ENCODE assay signal across 1 cellular context in genomic region chr6:26537846-26538571, GRCh38.
TF ChIP-seq lines count a peak whose summit lies in the region.

Gene HMGN4, plus strand, starts transcription at chr6:26538366. Its CDS starts 6,841 bp downstream, at chr6:26545207.

TF ChIP-seq in HEK293, 187 proteins besides CTCF, POLR2A, EP300 and RAD21 (continued from another document and continues in another):
- TF ChIP-seq KLF17 (tag by site-specific recombination; IDR thresholded peaks at IDR 0.05) (peak; percentile 68; the same call in 1 of the 2 replicates), ZBTB48 (tag by site-specific recombination; IDR thresholded peaks at IDR 0.05) (peak; percentile 92), ZNF121 (tag by site-specific recombination; IDR thresholded peaks at IDR 0.05) (no peak), ZNF624 (tag by site-specific recombination; IDR thresholded peaks at IDR 0.05) (0 out of 2 replicates have a peak, but pooled peaks have one; percentile 70), ZNF501 (tag by site-specific recombination; IDR thresholded peaks at IDR 0.05) (0 out of 2 replicates have a peak, but pooled peaks have one; percentile 10), ZNF555 (tag by site-specific recombination; conservative IDR thresholded peaks at IDR 0.05) (no peak), ZNF701 (tag by site-specific recombination; IDR thresholded peaks at IDR 0.05) (no peak), ZNF202 (tag by site-specific recombination; IDR thresholded peaks at IDR 0.05; ENCODE audit: borderline replicate concordance) (no peak), ZBTB8A (tag by site-specific recombination; IDR thresholded peaks at IDR 0.05) (peak; percentile 60), ZNF248 (tag by site-specific recombination; IDR thresholded peaks at IDR 0.05) (no peak), ZNF654 (tag by site-specific recombination; IDR thresholded peaks at IDR 0.05; ENCODE audit: low read depth) (no peak), ZNF747 (tag by site-specific recombination; IDR thresholded peaks at IDR 0.05) (no peak), YY2 (tag by site-specific recombination; IDR thresholded peaks at IDR 0.05) (no peak), ZNF26 (tag by site-specific recombination; IDR thresholded peaks at IDR 0.05) (no peak), MZF1 (tag by site-specific recombination; IDR thresholded peaks at IDR 0.05; ENCODE audit: borderline replicate concordance) (no peak), GLIS1 (tag by site-specific recombination; IDR thresholded peaks at IDR 0.05) (no peak), ZNF174 (tag by site-specific recombination; IDR thresholded peaks at IDR 0.05) (no peak), SETDB1 (IDR thresholded peaks at IDR 0.05; ENCODE audit: insufficient read length, low read length) (no peak), HIC1 (tag by site-specific recombination; IDR thresholded peaks at IDR 0.05) (no peak), ZNF704 (tag by site-specific recombination; IDR thresholded peaks at IDR 0.05) (no peak), ZXDB (tag by site-specific recombination; IDR thresholded peaks at IDR 0.05) (peak; percentile 28), ZSCAN4 (tag by site-specific recombination; IDR thresholded peaks at IDR 0.05) (peak; percentile 33), ZNF621 (tag by site-specific recombination; IDR thresholded peaks at IDR 0.05) (no peak), ZNF140 (tag by site-specific recombination; IDR thresholded peaks at IDR 0.05) (no peak), ZNF791 (tag by site-specific recombination; IDR thresholded peaks at IDR 0.05) (no peak), ZNF623 (tag by site-specific recombination; IDR thresholded peaks at IDR 0.05) (no peak), ZNF324 (tag by site-specific recombination; IDR thresholded peaks at IDR 0.05) (peak; percentile 79), SALL2 (tag by site-specific recombination; IDR thresholded peaks at IDR 0.05; ENCODE audit: borderline replicate concordance) (no peak), ZNF426 (tag by site-specific recombination; IDR thresholded peaks at IDR 0.05) (no peak; the same call in 1 of the 2 replicates), ZSCAN30 (tag by site-specific recombination; IDR thresholded peaks at IDR 0.05) (no peak), ZIC2 (tag by site-specific recombination; IDR thresholded peaks at IDR 0.05) (0 out of 2 replicates have a peak, but pooled peaks have one; percentile 12), ZNF138 (tag by site-specific recombination; IDR thresholded peaks at IDR 0.05; ENCODE audit: borderline replicate concordance) (no peak), ZNF221 (tag by site-specific recombination; IDR thresholded peaks at IDR 0.05; ENCODE audit: borderline replicate concordance) (peak; percentile 14; the same call in 1 of the 2 replicates), ZNF529 (tag by site-specific recombination; IDR thresholded peaks at IDR 0.05; ENCODE audit: insufficient replicate concordance) (no peak), ZNF692 (tag by site-specific recombination; IDR thresholded peaks at IDR 0.05) (no peak; the same call in 1 of the 2 replicates), OVOL3 (tag by site-specific recombination; IDR thresholded peaks at IDR 0.05) (peak; percentile 64; the same call in 1 of the 2 replicates), ZNF645 (tag by site-specific recombination; IDR thresholded peaks at IDR 0.05) (no peak), ELK4 (IDR thresholded peaks at IDR 0.05; ENCODE audit: borderline replicate concordance, low read depth, low read length) (no peak), ZBTB7A (tag by site-specific recombination; IDR thresholded peaks at IDR 0.05; ENCODE audit: low read depth) (no peak), ZBTB26 (tag by site-specific recombination; optimal IDR thresholded peaks at IDR 0.05) (peak; percentile 72), FEZF1 (tag by site-specific recombination; IDR thresholded peaks at IDR 0.05) (no peak), ZNF776 (tag by site-specific recombination; IDR thresholded peaks at IDR 0.05; ENCODE audit: borderline replicate concordance) (no peak), ZNF777 (tag by site-specific recombination; IDR thresholded peaks at IDR 0.05; ENCODE audit: borderline replicate concordance) (no peak), MEIS1 (CRISPR knock-in tag; IDR thresholded peaks at IDR 0.05; ENCODE audit: borderline replicate concordance) (no peak), ZNF23 (tag by site-specific recombination; IDR thresholded peaks at IDR 0.05; ENCODE audit: borderline replicate concordance) (no peak; the same call in 1 of the 2 replicates), ZNF830 (tag by site-specific recombination; IDR thresholded peaks at IDR 0.05; ENCODE audit: low read depth) (no peak), ZBTB49 (tag by site-specific recombination; IDR thresholded peaks at IDR 0.05; ENCODE audit: low read depth) (no peak), INSM2 (tag by site-specific recombination; IDR thresholded peaks at IDR 0.05) (0 out of 2 replicates have a peak, but pooled peaks have one; percentile 47)
